Comparison of ENCODE assay signal across 1 cellular context in genomic region chr16:88628512-88628974, GRCh38.
TF ChIP-seq lines count a peak whose summit lies in the region.

No MANE protein-coding gene starts in this region.

TF ChIP-seq in HepG2, 621 proteins besides CTCF, POLR2A, EP300 and RAD21 (continues in another document):
- TF ChIP-seq ZBTB46 (CRISPR knock-in tag; IDR thresholded peaks at IDR 0.05; ENCODE audit: borderline replicate concordance), result no peak
- TF ChIP-seq ZSCAN31 (CRISPR knock-in tag; IDR thresholded peaks at IDR 0.05; ENCODE audit: low read depth), result 0 out of 2 replicates have a peak, but pooled peaks have one; percentile 31
- no peak for TF ChIP-seq DMAP1 (CRISPR knock-in tag; IDR thresholded peaks at IDR 0.05)
- no peak for TF ChIP-seq SRSF9 (IDR thresholded peaks at IDR 0.05; ENCODE audit: borderline replicate concordance, insufficient read depth, low read depth, low read length, poor library complexity, severe bottlenecking)
- TF ChIP-seq TOPORS (CRISPR knock-in tag; IDR thresholded peaks at IDR 0.05), result no peak
- no peak for TF ChIP-seq ZNF343 (CRISPR knock-in tag; IDR thresholded peaks at IDR 0.05)
- no peak for TF ChIP-seq ZNF333 (CRISPR knock-in tag; IDR thresholded peaks at IDR 0.05; ENCODE audit: borderline replicate concordance)
- TF ChIP-seq, protein P1, sequence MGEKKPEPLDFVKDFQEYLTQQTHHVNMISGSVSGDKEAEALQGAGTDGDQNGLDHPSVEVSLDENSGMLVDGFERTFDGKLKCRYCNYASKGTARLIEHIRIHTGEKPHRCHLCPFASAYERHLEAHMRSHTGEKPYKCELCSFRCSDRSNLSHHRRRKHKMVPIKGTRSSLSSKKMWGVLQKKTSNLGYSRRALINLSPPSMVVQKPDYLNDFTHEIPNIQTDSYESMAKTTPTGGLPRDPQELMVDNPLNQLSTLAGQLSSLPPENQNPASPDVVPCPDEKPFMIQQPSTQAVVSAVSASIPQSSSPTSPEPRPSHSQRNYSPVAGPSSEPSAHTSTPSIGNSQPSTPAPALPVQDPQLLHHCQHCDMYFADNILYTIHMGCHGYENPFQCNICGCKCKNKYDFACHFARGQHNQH (CRISPR knock-in tag; IDR thresholded peaks at IDR 0.05), result peak; percentile 52; the same call in 1 of the 2 replicates
- peak; percentile 96 for TF ChIP-seq ZNF574 (CRISPR knock-in tag; IDR thresholded peaks at IDR 0.05)
- no peak for TF ChIP-seq MZF1 (CRISPR knock-in tag; IDR thresholded peaks at IDR 0.05; ENCODE audit: borderline replicate concordance)
- TF ChIP-seq THYN1 (CRISPR knock-in tag; IDR thresholded peaks at IDR 0.05; ENCODE audit: borderline replicate concordance, low read depth), result no peak
- TF ChIP-seq, protein P2, sequence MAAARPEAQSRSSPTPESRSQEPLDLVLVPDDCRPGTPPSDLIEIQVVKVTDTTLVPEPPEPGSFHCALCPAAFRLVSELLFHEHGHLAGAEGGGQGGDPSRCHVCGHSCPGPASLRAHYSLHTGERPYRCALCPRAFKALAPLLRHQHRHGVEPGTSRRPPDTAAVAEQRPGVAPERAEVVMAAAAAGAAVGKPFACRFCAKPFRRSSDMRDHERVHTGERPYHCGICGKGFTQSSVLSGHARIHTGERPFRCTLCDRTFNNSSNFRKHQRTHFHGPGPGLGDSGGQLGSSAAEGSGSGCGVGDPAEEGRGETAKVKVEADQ (CRISPR knock-in tag; IDR thresholded peaks at IDR 0.05; ENCODE audit: borderline replicate concordance), result no peak
- peak; percentile 42; the same call in 1 of the 2 replicates for TF ChIP-seq ZFP91 (CRISPR knock-in tag; IDR thresholded peaks at IDR 0.05; ENCODE audit: borderline replicate concordance)
- TF ChIP-seq ARID4A (CRISPR knock-in tag; IDR thresholded peaks at IDR 0.05; ENCODE audit: borderline replicate concordance), result 0 out of 2 replicates have a peak, but pooled peaks have one; percentile 35
- 0 out of 2 replicates have a peak, but pooled peaks have one; percentile 24 for TF ChIP-seq ZNF572 (CRISPR knock-in tag; IDR thresholded peaks at IDR 0.05)
- no peak for TF ChIP-seq FOXA1 (IDR thresholded peaks at IDR 0.05)
- no peak for TF ChIP-seq FOXA1 (CRISPR knock-in tag; IDR thresholded peaks at IDR 0.05)
- TF ChIP-seq NR1H2 (CRISPR knock-in tag; IDR thresholded peaks at IDR 0.05; ENCODE audit: borderline replicate concordance, low read depth), result 0 out of 2 replicates have a peak, but pooled peaks have one; percentile 46
- no peak for TF ChIP-seq RARG (CRISPR knock-in tag; IDR thresholded peaks at IDR 0.05; ENCODE audit: low read depth)
- TF ChIP-seq TARDBP (CRISPR knock-in tag; IDR thresholded peaks at IDR 0.05), result no peak
- peak; percentile 11; the same call in 1 of the 2 replicates for TF ChIP-seq ETV5 (CRISPR knock-in tag; IDR thresholded peaks at IDR 0.05; ENCODE audit: borderline replicate concordance)
- no peak for TF ChIP-seq ZSCAN29 (CRISPR knock-in tag; conservative IDR thresholded peaks at IDR 0.05)
- no peak for TF ChIP-seq ATAD3A (CRISPR knock-in tag; IDR thresholded peaks at IDR 0.05)
- no peak for TF ChIP-seq TCF7 (IDR thresholded peaks at IDR 0.05; ENCODE audit: low read depth)
- TF ChIP-seq, protein P3, sequence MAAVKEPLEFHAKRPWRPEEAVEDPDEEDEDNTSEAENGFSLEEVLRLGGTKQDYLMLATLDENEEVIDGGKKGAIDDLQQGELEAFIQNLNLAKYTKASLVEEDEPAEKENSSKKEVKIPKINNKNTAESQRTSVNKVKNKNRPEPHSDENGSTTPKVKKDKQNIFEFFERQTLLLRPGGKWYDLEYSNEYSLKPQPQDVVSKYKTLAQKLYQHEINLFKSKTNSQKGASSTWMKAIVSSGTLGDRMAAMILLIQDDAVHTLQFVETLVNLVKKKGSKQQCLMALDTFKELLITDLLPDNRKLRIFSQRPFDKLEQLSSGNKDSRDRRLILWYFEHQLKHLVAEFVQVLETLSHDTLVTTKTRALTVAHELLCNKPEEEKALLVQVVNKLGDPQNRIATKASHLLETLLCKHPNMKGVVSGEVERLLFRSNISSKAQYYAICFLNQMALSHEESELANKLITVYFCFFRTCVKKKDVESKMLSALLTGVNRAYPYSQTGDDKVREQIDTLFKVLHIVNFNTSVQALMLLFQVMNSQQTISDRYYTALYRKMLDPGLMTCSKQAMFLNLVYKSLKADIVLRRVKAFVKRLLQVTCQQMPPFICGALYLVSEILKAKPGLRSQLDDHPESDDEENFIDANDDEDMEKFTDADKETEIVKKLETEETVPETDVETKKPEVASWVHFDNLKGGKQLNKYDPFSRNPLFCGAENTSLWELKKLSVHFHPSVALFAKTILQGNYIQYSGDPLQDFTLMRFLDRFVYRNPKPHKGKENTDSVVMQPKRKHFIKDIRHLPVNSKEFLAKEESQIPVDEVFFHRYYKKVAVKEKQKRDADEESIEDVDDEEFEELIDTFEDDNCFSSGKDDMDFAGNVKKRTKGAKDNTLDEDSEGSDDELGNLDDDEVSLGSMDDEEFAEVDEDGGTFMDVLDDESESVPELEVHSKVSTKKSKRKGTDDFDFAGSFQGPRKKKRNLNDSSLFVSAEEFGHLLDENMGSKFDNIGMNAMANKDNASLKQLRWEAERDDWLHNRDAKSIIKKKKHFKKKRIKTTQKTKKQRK (IDR thresholded peaks at IDR 0.05; ENCODE audit: low read length), result no peak
- TF ChIP-seq ZNF670 (CRISPR knock-in tag; IDR thresholded peaks at IDR 0.05; ENCODE audit: borderline replicate concordance), result no peak
- TF ChIP-seq RELA (CRISPR knock-in tag; IDR thresholded peaks at IDR 0.05), result 0 out of 2 replicates have a peak, but pooled peaks have one; percentile 28
- TF ChIP-seq TAF15 (IDR thresholded peaks at IDR 0.05; ENCODE audit: low read depth, low read length, poor library complexity, severe bottlenecking), result no peak
- no peak for TF ChIP-seq IRF1 (CRISPR knock-in tag; IDR thresholded peaks at IDR 0.05; ENCODE audit: low read depth)
- no peak for TF ChIP-seq SNRNP70 (IDR thresholded peaks at IDR 0.05; ENCODE audit: low read depth, low read length)
- TF ChIP-seq HNRNPK (IDR thresholded peaks at IDR 0.05; ENCODE audit: low read depth, low read length, poor library complexity, severe bottlenecking), result no peak
- TF ChIP-seq UBTF (CRISPR knock-in tag; IDR thresholded peaks at IDR 0.05), result 0 out of 2 replicates have a peak, but pooled peaks have one; percentile 19
- TF ChIP-seq MTA1 (CRISPR knock-in tag; IDR thresholded peaks at IDR 0.05; ENCODE audit: borderline replicate concordance), result peak; percentile 58; the same call in 1 of the 2 replicates
- TF ChIP-seq SALL2 (CRISPR knock-in tag; IDR thresholded peaks at IDR 0.05), result no peak
- no peak for TF ChIP-seq NR2F1 (CRISPR knock-in tag; IDR thresholded peaks at IDR 0.05)
- TF ChIP-seq, protein P4, sequence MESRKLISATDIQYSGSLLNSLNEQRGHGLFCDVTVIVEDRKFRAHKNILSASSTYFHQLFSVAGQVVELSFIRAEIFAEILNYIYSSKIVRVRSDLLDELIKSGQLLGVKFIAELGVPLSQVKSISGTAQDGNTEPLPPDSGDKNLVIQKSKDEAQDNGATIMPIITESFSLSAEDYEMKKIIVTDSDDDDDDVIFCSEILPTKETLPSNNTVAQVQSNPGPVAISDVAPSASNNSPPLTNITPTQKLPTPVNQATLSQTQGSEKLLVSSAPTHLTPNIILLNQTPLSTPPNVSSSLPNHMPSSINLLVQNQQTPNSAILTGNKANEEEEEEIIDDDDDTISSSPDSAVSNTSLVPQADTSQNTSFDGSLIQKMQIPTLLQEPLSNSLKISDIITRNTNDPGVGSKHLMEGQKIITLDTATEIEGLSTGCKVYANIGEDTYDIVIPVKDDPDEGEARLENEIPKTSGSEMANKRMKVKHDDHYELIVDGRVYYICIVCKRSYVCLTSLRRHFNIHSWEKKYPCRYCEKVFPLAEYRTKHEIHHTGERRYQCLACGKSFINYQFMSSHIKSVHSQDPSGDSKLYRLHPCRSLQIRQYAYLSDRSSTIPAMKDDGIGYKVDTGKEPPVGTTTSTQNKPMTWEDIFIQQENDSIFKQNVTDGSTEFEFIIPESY (CRISPR knock-in tag; IDR thresholded peaks at IDR 0.05), result peak; percentile 99
- no peak for TF ChIP-seq TBX2 (CRISPR knock-in tag; IDR thresholded peaks at IDR 0.05; ENCODE audit: borderline replicate concordance)
